In the genomic region with DNA sequence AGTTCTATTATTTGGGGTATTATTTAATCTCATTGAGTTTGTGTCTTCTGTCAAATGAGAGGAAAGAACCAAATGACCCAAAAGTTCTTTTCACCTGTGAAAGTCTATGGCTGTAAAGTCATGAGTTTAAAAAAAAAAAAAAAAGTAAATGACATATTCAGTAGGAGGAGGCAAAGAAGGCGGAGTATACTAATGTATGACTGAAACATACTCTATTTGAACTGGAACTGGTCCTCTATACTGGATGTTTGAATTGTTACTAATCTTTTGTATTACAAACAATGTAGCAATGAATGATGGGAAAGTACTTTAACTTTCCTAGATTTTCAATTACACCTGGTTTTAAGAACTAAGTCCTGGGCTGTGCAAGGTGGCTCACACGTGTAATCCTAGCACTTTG, we compare ENCODE assay signal across 1 cellular context.
TF ChIP-seq lines count a peak whose summit lies in the region.

No MANE protein-coding gene starts in this region.

TF ChIP-seq in IMR-90, 13 proteins besides CTCF, POLR2A, EP300 and RAD21 (continued from another document):
- TF ChIP-seq CHD1 (IDR thresholded peaks at IDR 0.05; ENCODE audit: low read depth, low read length) (no peak), NFE2L2 (IDR thresholded peaks at IDR 0.05; ENCODE audit: low read depth, low read length) (no peak)
